ENCODE assay signal across 1 cellular context in the genomic region with DNA sequence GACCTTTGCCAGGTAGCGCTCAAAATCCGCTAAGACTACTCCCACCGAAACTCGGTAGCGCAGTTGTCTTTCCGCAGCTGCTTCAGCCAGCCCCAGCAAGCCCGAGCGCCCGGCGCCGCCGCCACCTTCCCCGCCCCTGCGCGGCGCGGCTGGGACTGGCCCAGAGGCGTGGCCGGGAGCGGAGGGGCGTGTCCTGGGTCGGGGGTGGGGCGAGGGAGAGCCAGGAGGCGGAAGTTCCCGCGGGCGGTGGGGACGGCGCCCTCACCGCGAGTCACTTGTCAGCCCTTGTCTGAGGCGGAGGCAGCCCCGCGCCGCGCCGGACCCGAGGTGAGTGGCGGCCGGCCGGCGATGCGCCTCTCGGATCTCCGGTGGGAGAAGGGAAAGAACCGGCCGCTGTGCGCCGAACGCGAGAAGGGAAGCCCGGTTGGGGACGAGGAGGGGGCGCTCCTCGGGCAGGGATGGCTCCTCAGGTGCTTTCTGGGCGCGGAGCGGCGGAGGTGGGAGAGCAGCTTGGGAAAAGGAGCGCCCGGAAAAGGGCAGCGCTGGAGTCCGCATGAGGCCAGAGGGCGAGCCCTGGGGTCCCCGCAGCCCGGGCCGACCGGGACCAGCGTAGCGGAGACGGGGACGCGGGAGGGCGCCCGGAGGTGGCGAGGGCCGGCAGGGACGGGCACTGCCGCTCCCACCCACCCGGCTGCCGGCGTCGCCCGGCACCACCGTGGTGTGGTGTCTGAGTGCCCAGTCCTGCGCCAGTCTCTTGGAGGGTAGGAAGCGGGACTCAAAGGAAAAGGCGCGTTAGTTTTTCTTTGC.
TF ChIP-seq lines count a peak whose summit lies in the region.

A gene with protein sequence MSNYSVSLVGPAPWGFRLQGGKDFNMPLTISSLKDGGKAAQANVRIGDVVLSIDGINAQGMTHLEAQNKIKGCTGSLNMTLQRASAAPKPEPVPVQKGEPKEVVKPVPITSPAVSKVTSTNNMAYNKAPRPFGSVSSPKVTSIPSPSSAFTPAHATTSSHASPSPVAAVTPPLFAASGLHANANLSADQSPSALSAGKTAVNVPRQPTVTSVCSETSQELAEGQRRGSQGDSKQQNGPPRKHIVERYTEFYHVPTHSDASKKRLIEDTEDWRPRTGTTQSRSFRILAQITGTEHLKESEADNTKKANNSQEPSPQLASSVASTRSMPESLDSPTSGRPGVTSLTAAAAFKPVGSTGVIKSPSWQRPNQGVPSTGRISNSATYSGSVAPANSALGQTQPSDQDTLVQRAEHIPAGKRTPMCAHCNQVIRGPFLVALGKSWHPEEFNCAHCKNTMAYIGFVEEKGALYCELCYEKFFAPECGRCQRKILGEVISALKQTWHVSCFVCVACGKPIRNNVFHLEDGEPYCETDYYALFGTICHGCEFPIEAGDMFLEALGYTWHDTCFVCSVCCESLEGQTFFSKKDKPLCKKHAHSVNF (plus strand): TSS at position 274 of the 807 bp plus-strand sequence. CDS start 3,347 bp downstream, outside the sequence.

TF ChIP-seq in K562, 482 proteins besides CTCF, POLR2A, EP300 and RAD21 (continued from another document and continues in another):
- TF ChIP-seq, protein P1, sequence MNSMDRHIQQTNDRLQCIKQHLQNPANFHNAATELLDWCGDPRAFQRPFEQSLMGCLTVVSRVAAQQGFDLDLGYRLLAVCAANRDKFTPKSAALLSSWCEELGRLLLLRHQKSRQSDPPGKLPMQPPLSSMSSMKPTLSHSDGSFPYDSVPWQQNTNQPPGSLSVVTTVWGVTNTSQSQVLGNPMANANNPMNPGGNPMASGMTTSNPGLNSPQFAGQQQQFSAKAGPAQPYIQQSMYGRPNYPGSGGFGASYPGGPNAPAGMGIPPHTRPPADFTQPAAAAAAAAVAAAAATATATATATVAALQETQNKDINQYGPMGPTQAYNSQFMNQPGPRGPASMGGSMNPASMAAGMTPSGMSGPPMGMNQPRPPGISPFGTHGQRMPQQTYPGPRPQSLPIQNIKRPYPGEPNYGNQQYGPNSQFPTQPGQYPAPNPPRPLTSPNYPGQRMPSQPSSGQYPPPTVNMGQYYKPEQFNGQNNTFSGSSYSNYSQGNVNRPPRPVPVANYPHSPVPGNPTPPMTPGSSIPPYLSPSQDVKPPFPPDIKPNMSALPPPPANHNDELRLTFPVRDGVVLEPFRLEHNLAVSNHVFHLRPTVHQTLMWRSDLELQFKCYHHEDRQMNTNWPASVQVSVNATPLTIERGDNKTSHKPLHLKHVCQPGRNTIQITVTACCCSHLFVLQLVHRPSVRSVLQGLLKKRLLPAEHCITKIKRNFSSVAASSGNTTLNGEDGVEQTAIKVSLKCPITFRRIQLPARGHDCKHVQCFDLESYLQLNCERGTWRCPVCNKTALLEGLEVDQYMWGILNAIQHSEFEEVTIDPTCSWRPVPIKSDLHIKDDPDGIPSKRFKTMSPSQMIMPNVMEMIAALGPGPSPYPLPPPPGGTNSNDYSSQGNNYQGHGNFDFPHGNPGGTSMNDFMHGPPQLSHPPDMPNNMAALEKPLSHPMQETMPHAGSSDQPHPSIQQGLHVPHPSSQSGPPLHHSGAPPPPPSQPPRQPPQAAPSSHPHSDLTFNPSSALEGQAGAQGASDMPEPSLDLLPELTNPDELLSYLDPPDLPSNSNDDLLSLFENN (IDR thresholded peaks at IDR 0.05; ENCODE audit: low read depth in 2 of 2, low read length in 2 of 2), result no peak
- TF ChIP-seq, protein P2, sequence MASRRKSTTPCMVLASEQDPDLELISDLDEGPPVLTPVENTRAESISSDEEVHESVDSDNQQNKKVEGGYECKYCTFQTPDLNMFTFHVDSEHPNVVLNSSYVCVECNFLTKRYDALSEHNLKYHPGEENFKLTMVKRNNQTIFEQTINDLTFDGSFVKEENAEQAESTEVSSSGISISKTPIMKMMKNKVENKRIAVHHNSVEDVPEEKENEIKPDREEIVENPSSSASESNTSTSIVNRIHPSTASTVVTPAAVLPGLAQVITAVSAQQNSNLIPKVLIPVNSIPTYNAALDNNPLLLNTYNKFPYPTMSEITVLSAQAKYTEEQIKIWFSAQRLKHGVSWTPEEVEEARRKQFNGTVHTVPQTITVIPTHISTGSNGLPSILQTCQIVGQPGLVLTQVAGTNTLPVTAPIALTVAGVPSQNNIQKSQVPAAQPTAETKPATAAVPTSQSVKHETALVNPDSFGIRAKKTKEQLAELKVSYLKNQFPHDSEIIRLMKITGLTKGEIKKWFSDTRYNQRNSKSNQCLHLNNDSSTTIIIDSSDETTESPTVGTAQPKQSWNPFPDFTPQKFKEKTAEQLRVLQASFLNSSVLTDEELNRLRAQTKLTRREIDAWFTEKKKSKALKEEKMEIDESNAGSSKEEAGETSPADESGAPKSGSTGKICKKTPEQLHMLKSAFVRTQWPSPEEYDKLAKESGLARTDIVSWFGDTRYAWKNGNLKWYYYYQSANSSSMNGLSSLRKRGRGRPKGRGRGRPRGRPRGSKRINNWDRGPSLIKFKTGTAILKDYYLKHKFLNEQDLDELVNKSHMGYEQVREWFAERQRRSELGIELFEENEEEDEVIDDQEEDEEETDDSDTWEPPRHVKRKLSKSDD (conservative IDR thresholded peaks at IDR 0.05; ENCODE audit: low read length), result no peak
- TF ChIP-seq POLR2AphosphoS5 (IDR thresholded peaks at IDR 0.05; ENCODE audit: control insufficient read depth, insufficient read depth, low read depth, low read length) (peak; percentile 97), U2AF1 (optimal IDR thresholded peaks at IDR 0.05; ENCODE audit: low read depth, low read length) (no peak), RBM39 (optimal IDR thresholded peaks at IDR 0.05; ENCODE audit: low read depth, low read length) (no peak), TAL1 (IDR thresholded peaks at IDR 0.05) (no peak), SUPT5H (IDR thresholded peaks at IDR 0.05) (peak; percentile 97), TEAD1 (CRISPR knock-in tag; IDR thresholded peaks at IDR 0.05) (peak in 1 of 2 experiments; percentile 89; a peak in 2 of 4 replicates), NCOA2 (IDR thresholded peaks at IDR 0.05; ENCODE audit: partially characterized antibody in 2 of 2) (no peak), SP1 (CRISPR knock-in tag; IDR thresholded peaks at IDR 0.05) (peak; percentile 55; the same call in 1 of the 2 replicates), RBM22 (IDR thresholded peaks at IDR 0.05; ENCODE audit: low read depth, low read length, poor library complexity, severe bottlenecking) (peak; percentile 61), NELFE (IDR thresholded peaks at IDR 0.05; ENCODE audit: insufficient read depth, insufficient read length) (no peak), GTF2F1 (IDR thresholded peaks at IDR 0.05; ENCODE audit: low read depth, low read length) (0 out of 2 replicates have a peak, but pooled peaks have one; percentile 66), ZKSCAN3 (CRISPR knock-in tag; IDR thresholded peaks at IDR 0.05) (no peak), PTBP1 (IDR thresholded peaks at IDR 0.05; ENCODE audit: low read depth, low read length) (no peak), TAF15 (IDR thresholded peaks at IDR 0.05; ENCODE audit: low read depth, low read length) (no peak), ZNF696 (CRISPR knock-in tag; conservative IDR thresholded peaks at IDR 0.05) (no peak), TRIM28 (IDR thresholded peaks at IDR 0.05) (no peak), CREB1 (IDR thresholded peaks at IDR 0.05) (no peak), CREB1 (CRISPR knock-in tag; IDR thresholded peaks at IDR 0.05) (peak; percentile 38; the same call in 1 of the 2 replicates), NUFIP1 (IDR thresholded peaks at IDR 0.05; ENCODE audit: partially characterized antibody) (no peak), ZNF143 (CRISPR knock-in tag; IDR thresholded peaks at IDR 0.05) (no peak), GABPA (tag; conservative IDR thresholded peaks at IDR 0.05; ENCODE audit: low read depth) (peak; percentile 83), DIDO1 (tag; IDR thresholded peaks at IDR 0.05; ENCODE audit: low read depth) (no peak), ESRRA (IDR thresholded peaks at IDR 0.05; ENCODE audit: borderline replicate concordance, low read depth) (peak; percentile 17; the same call in 1 of the 2 replicates), TBP (optimal IDR thresholded peaks at IDR 0.05; ENCODE audit: low read depth, low read length) (peak; percentile 92), RBFOX2 (IDR thresholded peaks at IDR 0.05; ENCODE audit: low read depth, low read length) (peak; percentile 98)
- TF ChIP-seq, protein P3, sequence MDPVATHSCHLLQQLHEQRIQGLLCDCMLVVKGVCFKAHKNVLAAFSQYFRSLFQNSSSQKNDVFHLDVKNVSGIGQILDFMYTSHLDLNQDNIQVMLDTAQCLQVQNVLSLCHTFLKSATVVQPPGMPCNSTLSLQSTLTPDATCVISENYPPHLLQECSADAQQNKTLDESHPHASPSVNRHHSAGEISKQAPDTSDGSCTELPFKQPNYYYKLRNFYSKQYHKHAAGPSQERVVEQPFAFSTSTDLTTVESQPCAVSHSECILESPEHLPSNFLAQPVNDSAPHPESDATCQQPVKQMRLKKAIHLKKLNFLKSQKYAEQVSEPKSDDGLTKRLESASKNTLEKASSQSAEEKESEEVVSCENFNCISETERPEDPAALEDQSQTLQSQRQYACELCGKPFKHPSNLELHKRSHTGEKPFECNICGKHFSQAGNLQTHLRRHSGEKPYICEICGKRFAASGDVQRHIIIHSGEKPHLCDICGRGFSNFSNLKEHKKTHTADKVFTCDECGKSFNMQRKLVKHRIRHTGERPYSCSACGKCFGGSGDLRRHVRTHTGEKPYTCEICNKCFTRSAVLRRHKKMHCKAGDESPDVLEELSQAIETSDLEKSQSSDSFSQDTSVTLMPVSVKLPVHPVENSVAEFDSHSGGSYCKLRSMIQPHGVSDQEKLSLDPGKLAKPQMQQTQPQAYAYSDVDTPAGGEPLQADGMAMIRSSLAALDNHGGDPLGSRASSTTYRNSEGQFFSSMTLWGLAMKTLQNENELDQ (CRISPR knock-in tag; IDR thresholded peaks at IDR 0.05; ENCODE audit: borderline replicate concordance), result no peak
- TF ChIP-seq, protein P4, sequence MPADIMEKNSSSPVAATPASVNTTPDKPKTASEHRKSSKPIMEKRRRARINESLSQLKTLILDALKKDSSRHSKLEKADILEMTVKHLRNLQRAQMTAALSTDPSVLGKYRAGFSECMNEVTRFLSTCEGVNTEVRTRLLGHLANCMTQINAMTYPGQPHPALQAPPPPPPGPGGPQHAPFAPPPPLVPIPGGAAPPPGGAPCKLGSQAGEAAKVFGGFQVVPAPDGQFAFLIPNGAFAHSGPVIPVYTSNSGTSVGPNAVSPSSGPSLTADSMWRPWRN (IDR thresholded peaks at IDR 0.05; ENCODE audit: low read depth), result no peak
- TF ChIP-seq, protein P5, sequence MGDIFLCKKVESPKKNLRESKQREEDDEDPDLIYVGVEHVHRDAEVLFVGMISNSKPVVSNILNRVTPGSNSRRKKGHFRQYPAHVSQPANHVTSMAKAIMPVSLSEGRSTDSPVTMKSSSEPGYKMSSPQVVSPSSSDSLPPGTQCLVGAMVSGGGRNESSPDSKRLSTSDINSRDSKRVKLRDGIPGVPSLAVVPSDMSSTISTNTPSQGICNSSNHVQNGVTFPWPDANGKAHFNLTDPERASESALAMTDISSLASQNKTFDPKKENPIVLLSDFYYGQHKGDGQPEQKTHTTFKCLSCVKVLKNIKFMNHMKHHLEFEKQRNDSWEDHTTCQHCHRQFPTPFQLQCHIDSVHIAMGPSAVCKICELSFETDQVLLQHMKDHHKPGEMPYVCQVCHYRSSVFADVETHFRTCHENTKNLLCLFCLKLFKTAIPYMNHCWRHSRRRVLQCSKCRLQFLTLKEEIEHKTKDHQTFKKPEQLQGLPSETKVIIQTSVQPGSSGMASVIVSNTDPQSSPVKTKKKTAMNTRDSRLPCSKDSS (IDR thresholded peaks at IDR 0.05; ENCODE audit: low read depth, partially characterized antibody), result no peak
- TF ChIP-seq, protein P6, sequence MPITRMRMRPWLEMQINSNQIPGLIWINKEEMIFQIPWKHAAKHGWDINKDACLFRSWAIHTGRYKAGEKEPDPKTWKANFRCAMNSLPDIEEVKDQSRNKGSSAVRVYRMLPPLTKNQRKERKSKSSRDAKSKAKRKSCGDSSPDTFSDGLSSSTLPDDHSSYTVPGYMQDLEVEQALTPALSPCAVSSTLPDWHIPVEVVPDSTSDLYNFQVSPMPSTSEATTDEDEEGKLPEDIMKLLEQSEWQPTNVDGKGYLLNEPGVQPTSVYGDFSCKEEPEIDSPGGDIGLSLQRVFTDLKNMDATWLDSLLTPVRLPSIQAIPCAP (CRISPR knock-in tag; IDR thresholded peaks at IDR 0.05; ENCODE audit: borderline replicate concordance), result no peak
- TF ChIP-seq, protein P7, sequence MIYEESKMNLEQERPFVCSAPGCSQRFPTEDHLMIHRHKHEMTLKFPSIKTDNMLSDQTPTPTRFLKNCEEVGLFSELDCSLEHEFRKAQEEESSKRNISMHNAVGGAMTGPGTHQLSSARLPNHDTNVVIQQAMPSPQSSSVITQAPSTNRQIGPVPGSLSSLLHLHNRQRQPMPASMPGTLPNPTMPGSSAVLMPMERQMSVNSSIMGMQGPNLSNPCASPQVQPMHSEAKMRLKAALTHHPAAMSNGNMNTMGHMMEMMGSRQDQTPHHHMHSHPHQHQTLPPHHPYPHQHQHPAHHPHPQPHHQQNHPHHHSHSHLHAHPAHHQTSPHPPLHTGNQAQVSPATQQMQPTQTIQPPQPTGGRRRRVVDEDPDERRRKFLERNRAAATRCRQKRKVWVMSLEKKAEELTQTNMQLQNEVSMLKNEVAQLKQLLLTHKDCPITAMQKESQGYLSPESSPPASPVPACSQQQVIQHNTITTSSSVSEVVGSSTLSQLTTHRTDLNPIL (CRISPR knock-in tag; IDR thresholded peaks at IDR 0.05), result no peak
- TF ChIP-seq, protein P8, sequence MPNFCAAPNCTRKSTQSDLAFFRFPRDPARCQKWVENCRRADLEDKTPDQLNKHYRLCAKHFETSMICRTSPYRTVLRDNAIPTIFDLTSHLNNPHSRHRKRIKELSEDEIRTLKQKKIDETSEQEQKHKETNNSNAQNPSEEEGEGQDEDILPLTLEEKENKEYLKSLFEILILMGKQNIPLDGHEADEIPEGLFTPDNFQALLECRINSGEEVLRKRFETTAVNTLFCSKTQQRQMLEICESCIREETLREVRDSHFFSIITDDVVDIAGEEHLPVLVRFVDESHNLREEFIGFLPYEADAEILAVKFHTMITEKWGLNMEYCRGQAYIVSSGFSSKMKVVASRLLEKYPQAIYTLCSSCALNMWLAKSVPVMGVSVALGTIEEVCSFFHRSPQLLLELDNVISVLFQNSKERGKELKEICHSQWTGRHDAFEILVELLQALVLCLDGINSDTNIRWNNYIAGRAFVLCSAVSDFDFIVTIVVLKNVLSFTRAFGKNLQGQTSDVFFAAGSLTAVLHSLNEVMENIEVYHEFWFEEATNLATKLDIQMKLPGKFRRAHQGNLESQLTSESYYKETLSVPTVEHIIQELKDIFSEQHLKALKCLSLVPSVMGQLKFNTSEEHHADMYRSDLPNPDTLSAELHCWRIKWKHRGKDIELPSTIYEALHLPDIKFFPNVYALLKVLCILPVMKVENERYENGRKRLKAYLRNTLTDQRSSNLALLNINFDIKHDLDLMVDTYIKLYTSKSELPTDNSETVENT (CRISPR knock-in tag; IDR thresholded peaks at IDR 0.05), result 0 out of 2 replicates have a peak, but pooled peaks have one; percentile 45
